Comparison of ENCODE assay signal across 8 cellular contexts in the genomic region with DNA sequence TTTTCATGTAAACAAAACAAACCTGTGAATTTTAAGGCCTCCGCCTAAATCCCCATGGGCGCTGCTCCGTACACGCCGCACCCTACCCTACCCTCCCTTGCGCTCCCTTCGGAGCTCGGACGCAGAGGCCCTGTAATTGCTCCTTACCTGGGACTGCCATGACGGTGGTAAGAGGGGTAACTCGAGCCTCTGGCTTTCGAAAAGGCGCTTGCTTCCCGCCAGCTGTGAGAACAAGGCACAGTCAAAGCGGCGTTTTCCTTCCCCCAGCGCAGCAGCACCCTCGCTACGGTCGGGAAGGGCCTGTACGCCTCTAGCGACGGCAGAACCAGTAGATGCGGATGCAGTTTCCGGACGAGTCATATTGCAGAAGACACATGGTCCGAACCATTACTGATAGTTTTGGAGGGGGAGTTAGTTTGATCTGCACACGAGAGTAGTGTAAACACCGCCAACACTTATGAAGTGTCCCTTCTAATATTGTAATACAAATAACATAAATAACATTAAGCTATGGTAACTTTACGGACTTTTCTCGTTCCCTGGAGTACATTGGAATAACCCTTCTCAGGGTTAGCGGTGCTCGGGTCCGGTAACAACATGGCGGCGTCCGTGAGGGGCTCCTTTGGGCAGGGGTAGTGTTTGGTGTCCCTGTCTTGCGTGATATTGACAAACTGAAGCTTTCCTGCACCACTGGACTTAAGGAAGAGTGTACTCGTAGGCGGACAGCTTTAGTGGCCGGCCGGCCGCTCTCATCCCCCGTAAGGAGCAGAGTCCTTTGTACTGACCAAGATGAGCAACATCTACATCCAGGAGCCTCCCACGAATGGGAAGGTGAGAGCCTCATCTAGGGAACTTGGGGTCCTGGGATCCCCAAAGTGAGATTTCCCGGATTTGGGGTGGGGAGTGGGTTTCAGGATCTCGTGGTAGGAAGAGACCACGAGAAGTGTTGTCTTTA. TPM values are rescaled to one million over a fixed set of nuclear protein-coding genes. Genes with fewer than 3 reads are reported as not detected.
DNase-seq lines count a peak whose midpoint lies in the region; ATAC-seq and TF ChIP-seq lines count a peak whose summit lies in the region.

A gene with protein sequence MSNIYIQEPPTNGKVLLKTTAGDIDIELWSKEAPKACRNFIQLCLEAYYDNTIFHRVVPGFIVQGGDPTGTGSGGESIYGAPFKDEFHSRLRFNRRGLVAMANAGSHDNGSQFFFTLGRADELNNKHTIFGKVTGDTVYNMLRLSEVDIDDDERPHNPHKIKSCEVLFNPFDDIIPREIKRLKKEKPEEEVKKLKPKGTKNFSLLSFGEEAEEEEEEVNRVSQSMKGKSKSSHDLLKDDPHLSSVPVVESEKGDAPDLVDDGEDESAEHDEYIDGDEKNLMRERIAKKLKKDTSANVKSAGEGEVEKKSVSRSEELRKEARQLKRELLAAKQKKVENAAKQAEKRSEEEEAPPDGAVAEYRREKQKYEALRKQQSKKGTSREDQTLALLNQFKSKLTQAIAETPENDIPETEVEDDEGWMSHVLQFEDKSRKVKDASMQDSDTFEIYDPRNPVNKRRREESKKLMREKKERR (plus strand): TSS at position 573 of the 955 bp plus-strand sequence. CDS start 217 bp downstream, at position 790.
A gene (minus strand): TSS at position 334 of the 955 bp plus-strand sequence. CDS start 174 bp downstream, at position 160.

- no peaks in the 10 kb centered on the region for H3K9me3 Mint-ChIP-seq in HFFc6
- no peaks in the 10 kb centered on the region for H3K9me3 Mint-ChIP-seq in activated naive CD4-positive, alpha-beta T cell treated with anti-CD3 and anti-CD28 coated beads, Interleukin-2, amount 50 U/mL, for 72 hours
- H3K9me3 Mint-ChIP-seq in glutamatergic neuron (ENCODE audit: unreplicated experiment): peaks cover 5% of the 10 kb centered on the region

- peak; percentile 91 for DNase-seq in HFFc6
- peak; percentile 91 for DNase-seq in NB4 (ENCODE audit: low read depth)
- DNase-seq in activated naive CD4-positive, alpha-beta T cell treated with anti-CD3 and anti-CD28 coated beads, Interleukin-2, amount 50 U/mL, for 72 hours (ENCODE audit: low spot score in 2 of 2): peak; percentile 80 to 86
- DNase-seq in glutamatergic neuron: peak; percentile 86
- DNase-seq in osteoblast (ENCODE audit: insufficient read length, low spot score, missing footprints): peak; percentile 85
- peak; percentile 36 for DNase-seq in thoracic aorta (ENCODE audit: low spot score)

- H4K20me1 ChIP-seq in osteoblast (ENCODE audit: insufficient read depth, low read length): peaks cover 11% of the 10 kb centered on the region

- ATAC-seq in SK-N-SH treated with all-trans-retinoic acid at 6 μM for 48 hours: peak; percentile 99
- peak; percentile 96 to 98 for ATAC-seq in activated naive CD4-positive, alpha-beta T cell treated with anti-CD3 and anti-CD28 coated beads, Interleukin-2, amount 50 U/mL, for 72 hours
- peak; percentile 91 for ATAC-seq in thoracic aorta (ENCODE audit: insufficient number of reproducible peaks, low FRiP score, low read depth)

- TF ChIP-seq POLR2A in NB4 (IDR thresholded peaks at IDR 0.05; ENCODE audit: extremely low read depth, insufficient read length): peak; percentile 50

- peaks cover 88% of the 10 kb centered on the region for H3K79me2 ChIP-seq in osteoblast (ENCODE audit: insufficient read depth, low read length)

- peak within 1 kb of the TSS; percentile 96 for H2AFZ ChIP-seq in osteoblast (ENCODE audit: low read length)

- H3K9me3 ChIP-seq in osteoblast (ENCODE audit: low read depth, low read length) (no peaks in the 10 kb centered on the region), thoracic aorta (no peaks in the 10 kb centered on the region)

- H3K4me1 Mint-ChIP-seq in HFFc6 (ENCODE audit: low read depth) (peaks cover 47% of the 10 kb centered on the region), glutamatergic neuron (ENCODE audit: low read depth, unreplicated experiment) (peaks cover 14% of the 10 kb centered on the region)

- no peaks in the 10 kb centered on the region; the same call in 1 of the 2 replicates for H3K27me3 Mint-ChIP-seq in HFFc6 (ENCODE audit: insufficient read depth)
- H3K27me3 Mint-ChIP-seq in glutamatergic neuron (ENCODE audit: unreplicated experiment): no peaks in the 10 kb centered on the region

- H3K27ac Mint-ChIP-seq in HFFc6 (peak within 1 kb of the TSS; percentile 97), glutamatergic neuron (ENCODE audit: unreplicated experiment) (peak within 1 kb of the TSS; percentile 99)
- H3K27ac Mint-ChIP-seq in activated naive CD4-positive, alpha-beta T cell treated with anti-CD3 and anti-CD28 coated beads, Interleukin-2, amount 50 U/mL, for 72 hours: peak within 1 kb of the TSS; percentile 98 to 99

- H3K4me3 ChIP-seq in GM08714 (ENCODE audit: low read length): peak within 1 kb of the TSS; percentile 92
- H3K4me3 ChIP-seq in NB4 (ENCODE audit: low read depth, low read length): peak within 1 kb of the TSS; percentile 89
- H3K4me3 ChIP-seq in osteoblast (ENCODE audit: insufficient read depth, low read length): peak within 1 kb of the TSS; percentile 75
- peak within 1 kb of the TSS; percentile 87 for H3K4me3 ChIP-seq in thoracic aorta

- H3K27me3 ChIP-seq in osteoblast (ENCODE audit: insufficient read depth, low read length): no peaks in the 10 kb centered on the region
- no peaks in the 10 kb centered on the region for H3K27me3 ChIP-seq in thoracic aorta (replicated peaks; ENCODE audit: insufficient read depth)

- peak within 1 kb of the TSS; percentile 91 for H3K4me2 ChIP-seq in osteoblast (ENCODE audit: insufficient read depth, low read length)

- TF ChIP-seq CTCF in HFFc6 (IDR thresholded peaks at IDR 0.05) (peak; percentile 38; the same call in 1 of the 2 replicates), NB4 (IDR thresholded peaks at IDR 0.05; ENCODE audit: low read depth, low read length) (no peak), glutamatergic neuron (IDR thresholded peaks at IDR 0.05; ENCODE audit: partially characterized antibody, unreplicated experiment) (no peak), osteoblast (IDR thresholded peaks at IDR 0.05; ENCODE audit: extremely low read depth, low read depth, low read length) (peak; percentile 16), thoracic aorta (IDR thresholded peaks at IDR 0.05) (peak; percentile 19)

- H3K36me3 Mint-ChIP-seq in HFFc6 (ENCODE audit: low read depth) (peaks cover 6% of the 10 kb centered on the region), glutamatergic neuron (ENCODE audit: unreplicated experiment) (no peaks in the 10 kb centered on the region)
- H3K36me3 Mint-ChIP-seq in activated naive CD4-positive, alpha-beta T cell treated with anti-CD3 and anti-CD28 coated beads, Interleukin-2, amount 50 U/mL, for 72 hours: peaks cover 8 to 37% of the 10 kb centered on the region in 2 donors

- H3K36me3 ChIP-seq in osteoblast (ENCODE audit: insufficient read depth, low read length) (peaks cover 11% of the 10 kb centered on the region), thoracic aorta (no peaks in the 10 kb centered on the region)

- H3K4me1 ChIP-seq in osteoblast (ENCODE audit: insufficient read depth, low read length) (peaks cover 20% of the 10 kb centered on the region), thoracic aorta (ENCODE audit: control insufficient read depth in 1 of 2, low read depth in 2 of 2) (peaks cover 35 to 44% of the 10 kb centered on the region in 2 donors)

- H3K4me3 Mint-ChIP-seq in HFFc6 (peak within 1 kb of the TSS; percentile 98), glutamatergic neuron (ENCODE audit: unreplicated experiment) (peak within 1 kb of the TSS; percentile 99)

- H3K27ac ChIP-seq in osteoblast (ENCODE audit: low read depth, low read length) (peak within 1 kb of the TSS; percentile 95), thoracic aorta (peak within 1 kb of the TSS; percentile 77 to 85)

TF ChIP-seq in SK-N-SH treated with all-trans-retinoic acid at 6 μM for 48 hours, 23 proteins besides CTCF, POLR2A, EP300 and RAD21:
- TF ChIP-seq ISL1 (CRISPR knock-in tag; IDR thresholded peaks at IDR 0.05): no peak
- TF ChIP-seq, protein P1, sequence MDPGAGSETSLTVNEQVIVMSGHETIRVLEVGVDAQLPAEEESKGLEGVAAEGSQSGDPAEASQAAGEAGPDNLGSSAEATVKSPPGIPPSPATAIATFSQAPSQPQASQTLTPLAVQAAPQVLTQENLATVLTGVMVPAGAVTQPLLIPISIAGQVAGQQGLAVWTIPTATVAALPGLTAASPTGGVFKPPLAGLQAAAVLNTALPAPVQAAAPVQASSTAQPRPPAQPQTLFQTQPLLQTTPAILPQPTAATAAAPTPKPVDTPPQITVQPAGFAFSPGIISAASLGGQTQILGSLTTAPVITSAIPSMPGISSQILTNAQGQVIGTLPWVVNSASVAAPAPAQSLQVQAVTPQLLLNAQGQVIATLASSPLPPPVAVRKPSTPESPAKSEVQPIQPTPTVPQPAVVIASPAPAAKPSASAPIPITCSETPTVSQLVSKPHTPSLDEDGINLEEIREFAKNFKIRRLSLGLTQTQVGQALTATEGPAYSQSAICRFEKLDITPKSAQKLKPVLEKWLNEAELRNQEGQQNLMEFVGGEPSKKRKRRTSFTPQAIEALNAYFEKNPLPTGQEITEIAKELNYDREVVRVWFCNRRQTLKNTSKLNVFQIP (CRISPR knock-in tag; IDR thresholded peaks at IDR 0.05; ENCODE audit: borderline replicate concordance, low read depth): 0 out of 2 replicates have a peak, but pooled peaks have one; percentile 57

RNA-seq across cellular contexts. Expression of the first gene that starts in this region (rescaled TPM):
- 10 to 100 TPM; 19.6 to 29.9 (median 25.4) TPM for total RNA-seq in HFFc6 (2021; fragmentation: NEBNext Ultra II Directional; extraction: Animal tissue kit (Norgen Biotek cat#: 25700))
- total RNA-seq in activated naive CD4-positive, alpha-beta T cell treated with anti-CD3 and anti-CD28 coated beads, Interleukin-2, amount 50 U/mL, for 72 hours: 10 to 100 TPM; 29.7 to 31.0 TPM
- 23.3 TPM for total RNA-seq in glutamatergic neuron (ENCODE audit: unreplicated experiment)
- 12.4 and 13.4 TPM in 2 replicates for total RNA-seq in osteoblast
- total RNA-seq in thoracic aorta: 10 to 100 TPM; 13.4 to 24.8 TPM

RNA-seq across cellular contexts. Expression of the second gene that starts in this region (rescaled TPM):
- 10 to 100 TPM; 20.8 to 24.5 (median 22.6) TPM for total RNA-seq in HFFc6 (2021; fragmentation: NEBNext Ultra II Directional; extraction: Animal tissue kit (Norgen Biotek cat#: 25700))
- 10 to 100 TPM; 14.8 to 28.9 TPM for total RNA-seq in activated naive CD4-positive, alpha-beta T cell treated with anti-CD3 and anti-CD28 coated beads, Interleukin-2, amount 50 U/mL, for 72 hours
- 18.2 TPM for total RNA-seq in glutamatergic neuron (ENCODE audit: unreplicated experiment)
- total RNA-seq in osteoblast: 9.4 and 10.3 TPM in 2 replicates
- 10 to 100 TPM in 1 of 2 donors, 1 to 10 TPM in 1; 8.5 to 12.1 TPM for total RNA-seq in thoracic aorta

Comparison
In these comparisons a context has a peak if more than half of its experiments do, and no peak if none do; other contexts are left out.
1. Peak in every context shown above with its lines: DNase-seq, ATAC-seq, H3K4me3 ChIP-seq and H3K27ac ChIP-seq.
2. DNase-seq: peak in every context shown above with its lines; median percentile 91 in HFFc6; 91 in NB4; 86 in glutamatergic neuron; 85 in osteoblast; 83 in activated naive CD4-positive, alpha-beta T cell treated with anti-CD3 and anti-CD28 coated beads, Interleukin-2, amount 50 U/mL, for 72 hours; 36 in thoracic aorta.
3. CTCF ChIP-seq: peak in HFFc6 (single experiment), osteoblast (single experiment) and thoracic aorta (single experiment); none in NB4 (single experiment) and glutamatergic neuron (single experiment).